ENCODE assay signal across 1 cellular context in the genomic region with DNA sequence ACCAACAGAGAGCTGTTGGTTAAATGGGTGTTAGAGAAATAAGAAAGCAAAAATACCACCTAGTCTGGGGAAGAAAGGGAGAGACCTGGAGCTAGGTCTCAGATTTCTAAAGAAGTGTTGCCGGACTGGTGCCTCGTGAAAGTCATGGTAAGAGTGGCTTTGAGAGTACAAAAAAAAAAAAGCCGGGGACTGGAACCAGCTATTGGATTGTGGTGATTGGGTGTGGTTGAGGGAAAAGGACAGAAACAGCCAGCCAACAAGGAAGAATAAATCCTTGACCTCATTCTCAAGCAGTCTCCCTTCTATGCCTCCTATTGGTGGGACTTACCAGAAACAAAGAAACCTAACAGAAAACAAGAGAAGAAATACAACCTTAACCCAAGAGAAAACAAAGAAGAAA.
TF ChIP-seq lines count a peak whose summit lies in the region.

No MANE protein-coding gene starts in this region.

TF ChIP-seq in GM23338, 12 proteins besides CTCF, POLR2A, EP300 and RAD21 (continued from another document):
- TF ChIP-seq, protein P1, sequence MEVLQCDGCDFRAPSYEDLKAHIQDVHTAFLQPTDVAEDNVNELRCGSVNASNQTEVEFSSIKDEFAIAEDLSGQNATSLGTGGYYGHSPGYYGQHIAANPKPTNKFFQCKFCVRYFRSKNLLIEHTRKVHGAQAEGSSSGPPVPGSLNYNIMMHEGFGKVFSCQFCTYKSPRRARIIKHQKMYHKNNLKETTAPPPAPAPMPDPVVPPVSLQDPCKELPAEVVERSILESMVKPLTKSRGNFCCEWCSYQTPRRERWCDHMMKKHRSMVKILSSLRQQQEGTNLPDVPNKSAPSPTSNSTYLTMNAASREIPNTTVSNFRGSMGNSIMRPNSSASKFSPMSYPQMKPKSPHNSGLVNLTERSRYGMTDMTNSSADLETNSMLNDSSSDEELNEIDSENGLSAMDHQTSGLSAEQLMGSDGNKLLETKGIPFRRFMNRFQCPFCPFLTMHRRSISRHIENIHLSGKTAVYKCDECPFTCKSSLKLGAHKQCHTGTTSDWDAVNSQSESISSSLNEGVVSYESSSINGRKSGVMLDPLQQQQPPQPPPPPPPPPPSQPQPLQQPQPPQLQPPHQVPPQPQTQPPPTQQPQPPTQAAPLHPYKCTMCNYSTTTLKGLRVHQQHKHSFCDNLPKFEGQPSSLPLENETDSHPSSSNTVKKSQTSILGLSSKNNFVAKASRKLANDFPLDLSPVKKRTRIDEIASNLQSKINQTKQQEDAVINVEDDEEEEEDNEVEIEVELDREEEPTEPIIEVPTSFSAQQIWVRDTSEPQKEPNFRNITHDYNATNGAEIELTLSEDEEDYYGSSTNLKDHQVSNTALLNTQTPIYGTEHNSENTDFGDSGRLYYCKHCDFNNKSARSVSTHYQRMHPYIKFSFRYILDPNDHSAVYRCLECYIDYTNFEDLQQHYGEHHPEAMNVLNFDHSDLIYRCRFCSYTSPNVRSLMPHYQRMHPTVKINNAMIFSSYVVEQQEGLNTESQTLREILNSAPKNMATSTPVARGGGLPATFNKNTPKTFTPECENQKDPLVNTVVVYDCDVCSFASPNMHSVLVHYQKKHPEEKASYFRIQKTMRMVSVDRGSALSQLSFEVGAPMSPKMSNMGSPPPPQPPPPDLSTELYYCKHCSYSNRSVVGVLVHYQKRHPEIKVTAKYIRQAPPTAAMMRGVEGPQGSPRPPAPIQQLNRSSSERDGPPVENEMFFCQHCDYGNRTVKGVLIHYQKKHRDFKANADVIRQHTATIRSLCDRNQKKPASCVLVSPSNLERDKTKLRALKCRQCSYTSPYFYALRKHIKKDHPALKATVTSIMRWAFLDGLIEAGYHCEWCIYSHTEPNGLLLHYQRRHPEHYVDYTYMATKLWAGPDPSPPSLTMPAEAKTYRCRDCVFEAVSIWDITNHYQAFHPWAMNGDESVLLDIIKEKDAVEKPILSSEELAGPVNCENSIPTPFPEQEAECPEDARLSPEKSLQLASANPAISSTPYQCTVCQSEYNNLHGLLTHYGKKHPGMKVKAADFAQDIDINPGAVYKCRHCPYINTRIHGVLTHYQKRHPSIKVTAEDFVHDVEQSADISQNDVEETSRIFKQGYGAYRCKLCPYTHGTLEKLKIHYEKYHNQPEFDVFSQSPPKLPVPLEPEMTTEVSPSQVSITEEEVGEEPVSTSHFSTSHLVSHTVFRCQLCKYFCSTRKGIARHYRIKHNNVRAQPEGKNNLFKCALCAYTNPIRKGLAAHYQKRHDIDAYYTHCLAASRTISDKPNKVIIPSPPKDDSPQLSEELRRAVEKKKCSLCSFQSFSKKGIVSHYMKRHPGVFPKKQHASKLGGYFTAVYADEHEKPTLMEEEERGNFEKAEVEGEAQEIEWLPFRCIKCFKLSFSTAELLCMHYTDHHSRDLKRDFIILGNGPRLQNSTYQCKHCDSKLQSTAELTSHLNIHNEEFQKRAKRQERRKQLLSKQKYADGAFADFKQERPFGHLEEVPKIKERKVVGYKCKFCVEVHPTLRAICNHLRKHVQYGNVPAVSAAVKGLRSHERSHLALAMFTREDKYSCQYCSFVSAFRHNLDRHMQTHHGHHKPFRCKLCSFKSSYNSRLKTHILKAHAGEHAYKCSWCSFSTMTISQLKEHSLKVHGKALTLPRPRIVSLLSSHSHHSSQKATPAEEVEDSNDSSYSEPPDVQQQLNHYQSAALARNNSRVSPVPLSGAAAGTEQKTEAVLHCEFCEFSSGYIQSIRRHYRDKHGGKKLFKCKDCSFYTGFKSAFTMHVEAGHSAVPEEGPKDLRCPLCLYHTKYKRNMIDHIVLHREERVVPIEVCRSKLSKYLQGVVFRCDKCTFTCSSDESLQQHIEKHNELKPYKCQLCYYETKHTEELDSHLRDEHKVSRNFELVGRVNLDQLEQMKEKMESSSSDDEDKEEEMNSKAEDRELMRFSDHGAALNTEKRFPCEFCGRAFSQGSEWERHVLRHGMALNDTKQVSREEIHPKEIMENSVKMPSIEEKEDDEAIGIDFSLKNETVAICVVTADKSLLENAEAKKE (CRISPR knock-in tag; IDR thresholded peaks at IDR 0.05) = no peak
- TF ChIP-seq, protein P2, sequence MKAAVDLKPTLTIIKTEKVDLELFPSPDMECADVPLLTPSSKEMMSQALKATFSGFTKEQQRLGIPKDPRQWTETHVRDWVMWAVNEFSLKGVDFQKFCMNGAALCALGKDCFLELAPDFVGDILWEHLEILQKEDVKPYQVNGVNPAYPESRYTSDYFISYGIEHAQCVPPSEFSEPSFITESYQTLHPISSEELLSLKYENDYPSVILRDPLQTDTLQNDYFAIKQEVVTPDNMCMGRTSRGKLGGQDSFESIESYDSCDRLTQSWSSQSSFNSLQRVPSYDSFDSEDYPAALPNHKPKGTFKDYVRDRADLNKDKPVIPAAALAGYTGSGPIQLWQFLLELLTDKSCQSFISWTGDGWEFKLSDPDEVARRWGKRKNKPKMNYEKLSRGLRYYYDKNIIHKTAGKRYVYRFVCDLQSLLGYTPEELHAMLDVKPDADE (IDR thresholded peaks at IDR 0.05) = no peak
